Comparison of ENCODE assay signal across 1 cellular context in the genomic region with DNA sequence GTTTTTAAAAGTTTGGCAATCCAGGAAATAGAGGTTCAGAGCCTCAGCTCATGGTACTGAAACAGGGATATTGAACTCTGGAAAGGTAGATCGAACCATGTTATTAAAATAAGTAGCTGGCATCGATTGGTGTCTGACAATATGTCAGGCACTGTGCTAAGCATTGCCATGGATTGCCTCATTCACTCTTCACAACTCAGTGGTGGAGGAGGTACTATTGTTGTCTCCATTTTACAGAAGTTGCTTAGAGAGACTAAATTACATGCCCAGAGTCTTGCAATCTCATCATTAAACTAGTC.
TF ChIP-seq lines count a peak whose summit lies in the region.

No MANE protein-coding gene starts in this region.

TF ChIP-seq in K562, 482 proteins besides CTCF, POLR2A, EP300 and RAD21 (continued from another document and continues in another):
- TF ChIP-seq ZNF318 (IDR thresholded peaks at IDR 0.05; ENCODE audit: borderline replicate concordance in 1 of 2, low read depth in 1 of 2) (no peak), E2F6 (IDR thresholded peaks at IDR 0.05; ENCODE audit: borderline replicate concordance in 1 of 2, extremely low read depth in 1 of 2, insufficient read depth in 1 of 2, insufficient read length in 1 of 2, low read depth in 1 of 2, low read length in 1 of 2, poor library complexity in 1 of 2, severe bottlenecking in 1 of 2) (no peak), GTF2A2 (tag; IDR thresholded peaks at IDR 0.05) (peak; percentile 42; the same call in 1 of the 2 replicates), CREB3 (tag; conservative IDR thresholded peaks at IDR 0.05; ENCODE audit: low read depth) (0 out of 2 replicates have a peak, but pooled peaks have one; percentile 14), POLR2G (IDR thresholded peaks at IDR 0.05; ENCODE audit: low read depth, low read length) (no peak), ZNF311 (CRISPR knock-in tag; IDR thresholded peaks at IDR 0.05) (peak; percentile 40; the same call in 1 of the 2 replicates), GABPB1 (CRISPR knock-in tag; IDR thresholded peaks at IDR 0.05) (no peak), CSDE1 (IDR thresholded peaks at IDR 0.05) (no peak), BACH1 (tag; IDR thresholded peaks at IDR 0.05) (peak; percentile 81; the same call in 1 of the 2 replicates), PKNOX1 (IDR thresholded peaks at IDR 0.05) (no peak), KDM5B (IDR thresholded peaks at IDR 0.05; ENCODE audit: insufficient replicate concordance, low read depth, low read length) (no peak), ZFP91 (CRISPR knock-in tag; IDR thresholded peaks at IDR 0.05) (no peak), NR3C1 (CRISPR knock-in tag; IDR thresholded peaks at IDR 0.05) (no peak), SMARCA4 (IDR thresholded peaks at IDR 0.05) (no peak), XRCC5 (IDR thresholded peaks at IDR 0.05; ENCODE audit: low read depth, low read length) (no peak), HEY1 (CRISPR knock-in tag; IDR thresholded peaks at IDR 0.05; ENCODE audit: borderline replicate concordance) (no peak), PHTF2 (CRISPR knock-in tag; IDR thresholded peaks at IDR 0.05) (no peak), ETS1 (conservative IDR thresholded peaks at IDR 0.05; ENCODE audit: control insufficient read depth, low read depth, low read length) (no peak), FOS (IDR thresholded peaks at IDR 0.05; ENCODE audit: extremely low read depth, insufficient read length) (no peak), SRSF7 (optimal IDR thresholded peaks at IDR 0.05; ENCODE audit: low read depth, low read length) (no peak), HMG20B (CRISPR knock-in tag; IDR thresholded peaks at IDR 0.05) (no peak), HDAC3 (IDR thresholded peaks at IDR 0.05; ENCODE audit: borderline replicate concordance, partially characterized antibody) (no peak), RBM17 (IDR thresholded peaks at IDR 0.05; ENCODE audit: borderline replicate concordance, low read depth, low read length) (no peak), PHF21A (IDR thresholded peaks at IDR 0.05; ENCODE audit: borderline replicate concordance, low read depth) (no peak), HMGN3 (IDR thresholded peaks at IDR 0.05; ENCODE audit: borderline replicate concordance, extremely low read depth, insufficient read length, low read depth, low read length) (no peak), ARNT (IDR thresholded peaks at IDR 0.05) (no peak), ZNF668 (CRISPR knock-in tag; IDR thresholded peaks at IDR 0.05) (peak; percentile 60; the same call in 1 of the 2 replicates), HDAC6 (IDR thresholded peaks at IDR 0.05; ENCODE audit: low read depth, low read length) (no peak), SMARCC2 (IDR thresholded peaks at IDR 0.05; ENCODE audit: low read depth) (no peak), ZNF764 (CRISPR knock-in tag; IDR thresholded peaks at IDR 0.05; ENCODE audit: low read depth) (no peak), HSF4 (CRISPR knock-in tag; IDR thresholded peaks at IDR 0.05; ENCODE audit: borderline replicate concordance) (no peak), TCFL5 (CRISPR knock-in tag; conservative IDR thresholded peaks at IDR 0.05) (no peak), ZNF507 (tag; conservative IDR thresholded peaks at IDR 0.05) (no peak), ZBTB17 (CRISPR knock-in tag; IDR thresholded peaks at IDR 0.05) (peak; percentile 60; the same call in 1 of the 2 replicates), TAF7 (tag; IDR thresholded peaks at IDR 0.05) (no peak), ZNF24 (IDR thresholded peaks at IDR 0.05) (no peak), PTBP1 (IDR thresholded peaks at IDR 0.05; ENCODE audit: low read depth, low read length) (no peak), MAFF (IDR thresholded peaks at IDR 0.05; ENCODE audit: low read length) (no peak), ERF (CRISPR knock-in tag; IDR thresholded peaks at IDR 0.05) (no peak)
- TF ChIP-seq, protein P1, sequence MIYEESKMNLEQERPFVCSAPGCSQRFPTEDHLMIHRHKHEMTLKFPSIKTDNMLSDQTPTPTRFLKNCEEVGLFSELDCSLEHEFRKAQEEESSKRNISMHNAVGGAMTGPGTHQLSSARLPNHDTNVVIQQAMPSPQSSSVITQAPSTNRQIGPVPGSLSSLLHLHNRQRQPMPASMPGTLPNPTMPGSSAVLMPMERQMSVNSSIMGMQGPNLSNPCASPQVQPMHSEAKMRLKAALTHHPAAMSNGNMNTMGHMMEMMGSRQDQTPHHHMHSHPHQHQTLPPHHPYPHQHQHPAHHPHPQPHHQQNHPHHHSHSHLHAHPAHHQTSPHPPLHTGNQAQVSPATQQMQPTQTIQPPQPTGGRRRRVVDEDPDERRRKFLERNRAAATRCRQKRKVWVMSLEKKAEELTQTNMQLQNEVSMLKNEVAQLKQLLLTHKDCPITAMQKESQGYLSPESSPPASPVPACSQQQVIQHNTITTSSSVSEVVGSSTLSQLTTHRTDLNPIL (CRISPR knock-in tag; IDR thresholded peaks at IDR 0.05) = no peak
- TF ChIP-seq, protein P2, sequence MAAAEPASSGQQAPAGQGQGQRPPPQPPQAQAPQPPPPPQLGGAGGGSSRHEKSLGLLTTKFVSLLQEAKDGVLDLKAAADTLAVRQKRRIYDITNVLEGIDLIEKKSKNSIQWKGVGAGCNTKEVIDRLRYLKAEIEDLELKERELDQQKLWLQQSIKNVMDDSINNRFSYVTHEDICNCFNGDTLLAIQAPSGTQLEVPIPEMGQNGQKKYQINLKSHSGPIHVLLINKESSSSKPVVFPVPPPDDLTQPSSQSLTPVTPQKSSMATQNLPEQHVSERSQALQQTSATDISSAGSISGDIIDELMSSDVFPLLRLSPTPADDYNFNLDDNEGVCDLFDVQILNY (CRISPR knock-in tag; IDR thresholded peaks at IDR 0.05) = no peak
- TF ChIP-seq, protein P3, sequence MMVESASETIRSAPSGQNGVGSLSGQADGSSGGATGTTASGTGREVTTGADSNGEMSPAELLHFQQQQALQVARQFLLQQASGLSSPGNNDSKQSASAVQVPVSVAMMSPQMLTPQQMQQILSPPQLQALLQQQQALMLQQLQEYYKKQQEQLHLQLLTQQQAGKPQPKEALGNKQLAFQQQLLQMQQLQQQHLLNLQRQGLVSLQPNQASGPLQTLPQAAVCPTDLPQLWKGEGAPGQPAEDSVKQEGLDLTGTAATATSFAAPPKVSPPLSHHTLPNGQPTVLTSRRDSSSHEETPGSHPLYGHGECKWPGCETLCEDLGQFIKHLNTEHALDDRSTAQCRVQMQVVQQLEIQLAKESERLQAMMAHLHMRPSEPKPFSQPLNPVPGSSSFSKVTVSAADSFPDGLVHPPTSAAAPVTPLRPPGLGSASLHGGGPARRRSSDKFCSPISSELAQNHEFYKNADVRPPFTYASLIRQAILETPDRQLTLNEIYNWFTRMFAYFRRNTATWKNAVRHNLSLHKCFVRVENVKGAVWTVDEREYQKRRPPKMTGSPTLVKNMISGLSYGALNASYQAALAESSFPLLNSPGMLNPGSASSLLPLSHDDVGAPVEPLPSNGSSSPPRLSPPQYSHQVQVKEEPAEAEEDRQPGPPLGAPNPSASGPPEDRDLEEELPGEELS (CRISPR knock-in tag; IDR thresholded peaks at IDR 0.05; ENCODE audit: borderline replicate concordance) = no peak
